ENCODE assay signal across 10 cellular contexts in genomic region chr11:10387209-10388083, GRCh38.
DNase-seq lines count a peak whose midpoint lies in the region; ATAC-seq and TF ChIP-seq lines count a peak whose summit lies in the region.
"Had no signal": no experiment of that assay in that cellular context is flagged by ENCODE, and none has a peak within 500 bp of the region (broad histone marks: within the 10 kb centered on the region; RNA-seq: fewer than 3 reads in every experiment).

No MANE protein-coding gene starts in this region.

- intact Hi-C loops in left lung (cut with DNase I): no loop called here

- H3K27me3 Mint-ChIP-seq in stimulated activated memory B cell treated with anti-CD40 and anti-IgM and Interleukin-4, amounts not matched to agents 10 μg/mL and 1 μg/mL and 100 μg/mL, for 72 hours: peaks cover 58% of the 10 kb centered on the region

- DNase-seq in GM04504 (ENCODE audit: low read depth) (peak; percentile 95), brain pericyte (ENCODE audit: low read depth, low spot score) (peak; percentile 79), left lung (peak in 1 of 2 donors; percentile 52), cerebellum (ENCODE audit: low spot score) (no peak), H7 (no peak), MV-4-11 (lab: John Stamatoyannopoulos, UW) (no peak)
- DNase-seq in activated naive CD4-positive, alpha-beta T cell treated with Interleukin-2 at 50 U/mL for 16 hours: no peak
- DNase-seq: activated CD4-positive, alpha-beta T cell treated with anti-CD3 and anti-CD28 coated beads, Interleukin-2, amount 50 U/mL, for 48 hours; stimulated activated CD4-positive, alpha-beta T cell treated with anti-CD3 and anti-CD28 coated beads, Interleukin-12 subunit alpha, Interleukin-12 subunit beta, amount 100 ng/mL, for 4 hours had no signal

- H3K36me3 ChIP-seq in left lung (no peaks in the 10 kb centered on the region), H7 (replicated peaks; ENCODE audit: control insufficient read depth, insufficient read depth, low read length) (no peaks in the 10 kb centered on the region)

- H3K9me3 ChIP-seq in left lung: no peaks in the 10 kb centered on the region

- no peak for TF ChIP-seq CTCF in left lung (IDR thresholded peaks at IDR 0.05)

- ATAC-seq in left lung: peak; percentile 46
- peak; percentile 36 for ATAC-seq in stimulated activated memory B cell treated with anti-CD40 and anti-IgM and Interleukin-4, amounts not matched to agents 10 μg/mL and 1 μg/mL and 100 μg/mL, for 72 hours

- H3K4me1 Mint-ChIP-seq in stimulated activated memory B cell treated with anti-CD40 and anti-IgM and Interleukin-4, amounts not matched to agents 10 μg/mL and 1 μg/mL and 100 μg/mL, for 72 hours: peaks cover 8% of the 10 kb centered on the region

- H3K4me1 ChIP-seq in left lung: peaks cover 5 to 6% of the 10 kb centered on the region in 2 donors

- H3K27me3 ChIP-seq in left lung (no peaks in the 10 kb centered on the region), H7 (ENCODE audit: control insufficient read depth, insufficient read depth, low read length) (no peaks in the 10 kb centered on the region)

- peak overlapping the region in 1 of 2 donors; percentile 56 for H3K27ac ChIP-seq in left lung

- H3K4me3 Mint-ChIP-seq in stimulated activated memory B cell treated with anti-CD40 and anti-IgM and Interleukin-4, amounts not matched to agents 10 μg/mL and 1 μg/mL and 100 μg/mL, for 72 hours: no peak overlapping the region

- no peak overlapping the region for H3K4me3 ChIP-seq in left lung
- no peak overlapping the region for H3K4me3 ChIP-seq in H7 (ENCODE audit: insufficient read depth, low read depth, low read length)

- peaks cover 7% of the 10 kb centered on the region for H3K9me3 Mint-ChIP-seq in stimulated activated memory B cell treated with anti-CD40 and anti-IgM and Interleukin-4, amounts not matched to agents 10 μg/mL and 1 μg/mL and 100 μg/mL, for 72 hours

- H3K27ac Mint-ChIP-seq in stimulated activated memory B cell treated with anti-CD40 and anti-IgM and Interleukin-4, amounts not matched to agents 10 μg/mL and 1 μg/mL and 100 μg/mL, for 72 hours: no peak overlapping the region

- H3K36me3 Mint-ChIP-seq in stimulated activated memory B cell treated with anti-CD40 and anti-IgM and Interleukin-4, amounts not matched to agents 10 μg/mL and 1 μg/mL and 100 μg/mL, for 72 hours: no peaks in the 10 kb centered on the region

Comparison
In these comparisons a context has a peak if more than half of its experiments do, and no peak if none do; other contexts are left out.
1. DNase-seq: peak in GM04504 (single experiment) and brain pericyte (single experiment); none in cerebellum (single experiment), H7 (single experiment), activated naive CD4-positive, alpha-beta T cell treated with Interleukin-2 at 50 U/mL for 16 hours (single experiment) and MV-4-11 (single experiment).